Comparison of ENCODE assay signal across 9 cellular contexts in genomic region chr13:42574435-42575311, GRCh38. TPM values are rescaled to one million over a fixed set of nuclear protein-coding genes. Genes with fewer than 3 reads are reported as not detected.
DNase-seq lines count a peak whose midpoint lies in the region; ATAC-seq and TF ChIP-seq lines count a peak whose summit lies in the region.
"Had no signal": no experiment of that assay in that cellular context is flagged by ENCODE, and none has a peak within 500 bp of the region (broad histone marks: within the 10 kb centered on the region; RNA-seq: fewer than 3 reads in every experiment).

No MANE protein-coding gene starts in this region.

- H3K36me3 ChIP-seq in ACC112 (ENCODE audit: insufficient read depth, low read length): no peaks in the 10 kb centered on the region
- H3K36me3 ChIP-seq in gastroesophageal sphincter: no peaks in the 10 kb centered on the region

- DNase-seq in activated effector memory CD4-positive, alpha-beta T cell treated with Interleukin-2 at 50 U/mL for 16 hours: peak; percentile 18
- DNase-seq in kidney tubule cell (ENCODE audit: low spot score) (peak; percentile 12), H4 (ENCODE audit: low spot score) (no peak)
- peak; percentile 42 for DNase-seq in stimulated activated CD8-positive, alpha-beta memory T cell treated with anti-CD3 and anti-CD28 coated beads, Interleukin-12 subunit alpha, Interleukin-12 subunit beta, amount 100 ng/mL, for 4 hours (ENCODE audit: low read depth)

- no peak for TF ChIP-seq EP300 in gastroesophageal sphincter (IDR thresholded peaks at IDR 0.05)

- no peak for TF ChIP-seq CTCF in gastroesophageal sphincter (IDR thresholded peaks at IDR 0.05)

- WGBS in gastroesophageal sphincter (ENCODE audit: low coverage in 1 of 2), 2 donors: 5 to 20% methylated on average over 6 to 16 of the region's 51 CpGs

- H3K4me1 ChIP-seq in ACC112 (ENCODE audit: control insufficient read depth, insufficient read depth, low read length, unreplicated experiment) (peaks cover 6% of the 10 kb centered on the region), gastroesophageal sphincter (peaks cover 0 to 15% (median 9%) of the 10 kb centered on the region in 3 donors)

- peak overlapping the region; percentile 74 for H3K4me3 ChIP-seq in ACC112 (ENCODE audit: low read depth, low read length)
- peak overlapping the region in 1 of 2 donors; percentile 41 for H3K4me3 ChIP-seq in gastroesophageal sphincter

- H3K27ac ChIP-seq in ACC112 (ENCODE audit: low read depth, low read length) (no peak overlapping the region), gastroesophageal sphincter (no peak overlapping the region)

- peak overlapping the region; percentile 51 for H2AFZ ChIP-seq in ACC112 (ENCODE audit: low read length, unreplicated experiment)

- H3K79me2 ChIP-seq in ACC112 (ENCODE audit: control insufficient read depth, insufficient read depth, low read length, unreplicated experiment): no peaks in the 10 kb centered on the region

- ATAC-seq in GM19372 (IDR thresholded peaks at IDR 0.05; ENCODE audit: low read depth, unreplicated experiment) (peak; percentile 58), HG03565 (IDR thresholded peaks at IDR 0.05; ENCODE audit: unreplicated experiment) (peak; percentile 41), gastroesophageal sphincter (no peak)

- no peaks in the 10 kb centered on the region for H3K9me3 ChIP-seq in gastroesophageal sphincter

- no peak for TF ChIP-seq POLR2A in gastroesophageal sphincter (IDR thresholded peaks at IDR 0.05)

- H3K27me3 ChIP-seq in ACC112 (ENCODE audit: insufficient read depth, low read length) (peaks cover 65% of the 10 kb centered on the region), gastroesophageal sphincter (peaks cover 75% of the 10 kb centered on the region)

RNA-seq across cellular contexts. Expression of gene TNFSF11, which starts 0.7 kb away (rescaled TPM):
- total RNA-seq in gastroesophageal sphincter: under 1 TPM in 1 of 4 donors, not detected in 3; 0.59 TPM
- total RNA-seq in H4 (2014; rRNA removed; shearing (Covaris generic)): 0.08 TPM in 1 of 2 replicates, not detected in the other
- total RNA-seq: Daoy had no signal
